1 cellular context compared by ENCODE assay signal in the genomic region with DNA sequence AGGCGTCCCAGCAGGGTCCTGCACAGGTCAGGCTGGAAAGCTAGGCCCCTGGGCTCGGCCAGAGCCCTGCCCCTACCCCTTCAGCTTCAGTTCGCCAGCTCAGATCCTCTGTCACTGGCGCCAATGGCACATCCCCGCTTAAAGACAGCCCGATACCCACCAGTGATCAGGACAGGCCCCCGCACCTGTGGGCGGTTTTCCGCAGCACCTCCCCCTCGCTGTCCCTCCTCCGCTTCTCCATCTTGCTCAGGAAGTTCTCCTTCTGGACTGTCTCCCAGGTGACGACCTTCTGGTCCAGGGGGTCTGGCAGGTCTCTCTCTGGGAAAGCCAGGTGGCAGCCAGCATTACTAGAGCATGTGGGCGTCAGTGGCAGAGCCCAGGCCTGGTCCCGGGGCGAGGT.
TF ChIP-seq lines count a peak whose summit lies in the region.

No MANE protein-coding gene starts in this region.

TF ChIP-seq in HEK293, 187 proteins besides CTCF, POLR2A, EP300 and RAD21:
- no peak for TF ChIP-seq ZNF837 (tag by site-specific recombination; IDR thresholded peaks at IDR 0.05)
- TF ChIP-seq, protein P1, sequence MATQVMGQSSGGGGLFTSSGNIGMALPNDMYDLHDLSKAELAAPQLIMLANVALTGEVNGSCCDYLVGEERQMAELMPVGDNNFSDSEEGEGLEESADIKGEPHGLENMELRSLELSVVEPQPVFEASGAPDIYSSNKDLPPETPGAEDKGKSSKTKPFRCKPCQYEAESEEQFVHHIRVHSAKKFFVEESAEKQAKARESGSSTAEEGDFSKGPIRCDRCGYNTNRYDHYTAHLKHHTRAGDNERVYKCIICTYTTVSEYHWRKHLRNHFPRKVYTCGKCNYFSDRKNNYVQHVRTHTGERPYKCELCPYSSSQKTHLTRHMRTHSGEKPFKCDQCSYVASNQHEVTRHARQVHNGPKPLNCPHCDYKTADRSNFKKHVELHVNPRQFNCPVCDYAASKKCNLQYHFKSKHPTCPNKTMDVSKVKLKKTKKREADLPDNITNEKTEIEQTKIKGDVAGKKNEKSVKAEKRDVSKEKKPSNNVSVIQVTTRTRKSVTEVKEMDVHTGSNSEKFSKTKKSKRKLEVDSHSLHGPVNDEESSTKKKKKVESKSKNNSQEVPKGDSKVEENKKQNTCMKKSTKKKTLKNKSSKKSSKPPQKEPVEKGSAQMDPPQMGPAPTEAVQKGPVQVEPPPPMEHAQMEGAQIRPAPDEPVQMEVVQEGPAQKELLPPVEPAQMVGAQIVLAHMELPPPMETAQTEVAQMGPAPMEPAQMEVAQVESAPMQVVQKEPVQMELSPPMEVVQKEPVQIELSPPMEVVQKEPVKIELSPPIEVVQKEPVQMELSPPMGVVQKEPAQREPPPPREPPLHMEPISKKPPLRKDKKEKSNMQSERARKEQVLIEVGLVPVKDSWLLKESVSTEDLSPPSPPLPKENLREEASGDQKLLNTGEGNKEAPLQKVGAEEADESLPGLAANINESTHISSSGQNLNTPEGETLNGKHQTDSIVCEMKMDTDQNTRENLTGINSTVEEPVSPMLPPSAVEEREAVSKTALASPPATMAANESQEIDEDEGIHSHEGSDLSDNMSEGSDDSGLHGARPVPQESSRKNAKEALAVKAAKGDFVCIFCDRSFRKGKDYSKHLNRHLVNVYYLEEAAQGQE (tag by site-specific recombination; IDR thresholded peaks at IDR 0.05) = no peak
- TF ChIP-seq ZNF830 (tag by site-specific recombination; IDR thresholded peaks at IDR 0.05; ENCODE audit: low read depth) = no peak
- TF ChIP-seq ZSCAN18 (tag by site-specific recombination; IDR thresholded peaks at IDR 0.05) = no peak
- peak; percentile 36; the same call in 1 of the 2 replicates for TF ChIP-seq ZFHX2 (tag by site-specific recombination; conservative IDR thresholded peaks at IDR 0.05)
- no peak for TF ChIP-seq ZNF311 (tag by site-specific recombination; IDR thresholded peaks at IDR 0.05; ENCODE audit: borderline replicate concordance)
- no peak for TF ChIP-seq KLF8 (tag by site-specific recombination; IDR thresholded peaks at IDR 0.05)
